Comparison of ENCODE assay signal across 8 cellular contexts in the genomic region with DNA sequence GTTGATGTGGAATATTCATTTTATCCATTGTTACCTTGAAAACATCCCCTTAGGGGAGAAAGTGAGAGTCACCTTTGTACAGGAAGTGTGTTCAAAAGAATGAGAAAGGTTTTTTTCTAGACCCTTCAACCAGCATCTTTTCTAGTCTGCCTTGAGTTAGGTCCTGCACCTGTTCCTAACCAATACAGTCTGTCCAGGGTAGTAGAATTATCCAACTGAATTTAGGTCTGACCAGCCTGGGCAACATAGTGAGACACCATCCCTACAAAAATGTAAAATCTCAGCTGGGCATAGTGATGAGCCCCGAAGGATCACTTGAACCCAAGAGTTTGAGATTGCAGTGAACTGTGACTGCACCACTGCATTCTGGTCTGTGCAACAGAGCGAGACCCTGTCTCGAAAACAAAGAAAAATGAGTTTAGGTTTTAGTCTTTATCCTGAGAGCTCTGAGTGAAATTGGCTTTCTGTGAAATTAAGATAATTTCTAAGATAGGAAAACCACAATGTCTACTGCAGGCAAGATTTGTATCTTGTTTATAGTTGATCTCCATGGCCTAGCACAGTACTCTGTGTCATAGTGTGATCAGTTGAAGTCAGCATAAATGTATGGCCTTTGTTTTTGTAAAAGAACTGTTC. TPM values are rescaled to one million over a fixed set of nuclear protein-coding genes. Genes with fewer than 3 reads are reported as not detected.
DNase-seq lines count a peak whose midpoint lies in the region; ATAC-seq, FAIRE-seq and TF ChIP-seq lines count a peak whose summit lies in the region.
"Had no signal": no experiment of that assay in that cellular context is flagged by ENCODE, and none has a peak within 500 bp of the region (broad histone marks: within the 10 kb centered on the region; RNA-seq: fewer than 3 reads in every experiment).

No MANE protein-coding gene starts in this region.

- no peak for TF ChIP-seq CTCF in kidney (IDR thresholded peaks at IDR 0.05; ENCODE audit: borderline replicate concordance, extremely low read depth, insufficient read depth)

- H3K9me3 ChIP-seq in KOPT-K1 (ENCODE audit: insufficient read depth, low read length, poor library complexity, severe bottlenecking), result no peaks in the 10 kb centered on the region
- no peaks in the 10 kb centered on the region for H3K9me3 ChIP-seq in naive thymus-derived CD4-positive, alpha-beta T cell (ENCODE audit: control insufficient read depth in 2 of 3, low read length in 3 of 3)
- no peaks in the 10 kb centered on the region for H3K9me3 ChIP-seq in kidney (ENCODE audit: control insufficient read depth in 1 of 2, low read length in 2 of 2)

- H3K9ac ChIP-seq in kidney (ENCODE audit: low read length in 2 of 2), result no peak overlapping the region

- H3K27ac ChIP-seq in KOPT-K1 (ENCODE audit: low read depth, low read length, poor library complexity, severe bottlenecking) (peak overlapping the region; percentile 66), kidney (ENCODE audit: low read depth in 2 of 2, low read length in 2 of 2) (no peak overlapping the region)
- H3K27ac ChIP-seq in naive thymus-derived CD4-positive, alpha-beta T cell (ENCODE audit: low read depth, low read length), result peak overlapping the region; percentile 22

- intact Hi-C loops in naive thymus-derived CD4-positive, alpha-beta T cell (cut with micrococcal nuclease), result loop anchor here (1.0 to 2.0 kb wide), 4 partner anchors 8 to 26 kb away; a partner anchor contains a TSS
- intact Hi-C loops in kidney (cut with DNase I), result no loop called here

- H3K27ac Mint-ChIP-seq in naive thymus-derived CD4-positive, alpha-beta T cell, result peak overlapping the region; percentile 79 to 93 (median 89)

- no peak for FAIRE-seq in kidney (lab: Jason Lieb, UNC)

- H3K4me3 ChIP-seq in naive thymus-derived CD4-positive, alpha-beta T cell (ENCODE audit: low read length), result no peak overlapping the region
- H3K4me3 ChIP-seq in kidney (ENCODE audit: low read length in 2 of 2), result no peak overlapping the region

- H3K4me1 ChIP-seq in naive thymus-derived CD4-positive, alpha-beta T cell (ENCODE audit: control insufficient read depth in 2 of 2, insufficient read depth in 2 of 2, low read length in 2 of 2), result peaks cover 11 to 27% of the 10 kb centered on the region in 2 donors
- H3K4me1 ChIP-seq in kidney (ENCODE audit: control insufficient read depth in 1 of 2, insufficient read depth in 1 of 2, low read depth in 1 of 2, low read length in 2 of 2), result peaks cover 0 to 3% of the 10 kb centered on the region in 2 donors

- peak overlapping the region; percentile 38 to 72 (median 62) for H3K4me3 Mint-ChIP-seq in naive thymus-derived CD4-positive, alpha-beta T cell

- POLR2A ChIA-PET in naive thymus-derived CD4-positive, alpha-beta T cell (lab: Charles Lee), result interaction anchor here (2.2 kb wide), 1 partner anchor 24 kb away, joined by 9 read pairs; no protein-coding TSS in a partner anchor

- DNase-seq in naive thymus-derived CD4-positive, alpha-beta T cell, result peak in 7 of 9 donors; percentile 9 to 57 (median 39)
- DNase-seq in SIG-M5 (lab: John Stamatoyannopoulos, UW) (no peak), kidney (no peak), NCI-H2081 treated with DMSO at 0.1 percent for 48 hours (lab: John Stamatoyannopoulos, UW) (no peak)
- DNase-seq: activated CD4-positive, CD25-positive, alpha-beta regulatory T cell had no signal

- no peaks in the 10 kb centered on the region for H3K9me3 Mint-ChIP-seq in naive thymus-derived CD4-positive, alpha-beta T cell

- CTCF ChIA-PET in naive thymus-derived CD4-positive, alpha-beta T cell (lab: Charles Lee), result no interaction called here

- peaks cover 0 to 13% (median 5%) of the 10 kb centered on the region in 5 donors for H3K36me3 Mint-ChIP-seq in naive thymus-derived CD4-positive, alpha-beta T cell

- H3K27me3 ChIP-seq in naive thymus-derived CD4-positive, alpha-beta T cell (ENCODE audit: control insufficient read depth in 2 of 2, insufficient read depth in 2 of 2, low read length in 2 of 2), result no peaks in the 10 kb centered on the region

- H3K27me3 Mint-ChIP-seq in naive thymus-derived CD4-positive, alpha-beta T cell, result no peaks in the 10 kb centered on the region

- peaks cover 9% of the 10 kb centered on the region for H3K36me3 ChIP-seq in KOPT-K1 (ENCODE audit: insufficient read depth, low read length)
- H3K36me3 ChIP-seq in naive thymus-derived CD4-positive, alpha-beta T cell (ENCODE audit: control insufficient read depth in 2 of 3, insufficient read depth in 3 of 3, low read length in 3 of 3), result no peaks in the 10 kb centered on the region
- H3K36me3 ChIP-seq in kidney (ENCODE audit: control insufficient read depth in 1 of 2, insufficient read depth in 2 of 2, low read length in 2 of 2), result no peaks in the 10 kb centered on the region

- H3K4me1 Mint-ChIP-seq in naive thymus-derived CD4-positive, alpha-beta T cell, result peaks cover 18 to 74% (median 58%) of the 10 kb centered on the region in 7 donors

- ATAC-seq in GM18909 (IDR thresholded peaks at IDR 0.05; ENCODE audit: poor library complexity, unreplicated experiment) (peak; percentile 85), HG02588 (IDR thresholded peaks at IDR 0.05; ENCODE audit: unreplicated experiment) (peak; percentile 61)
- ATAC-seq in naive thymus-derived CD4-positive, alpha-beta T cell, result peak; percentile 91

RNA-seq across cellular contexts. Expression of a gene that starts 25.2 kb away (rescaled TPM):
- total RNA-seq in naive thymus-derived CD4-positive, alpha-beta T cell, result 10 to 100 TPM; 37.9 to 98.2 (median 56.2) TPM
- 10 to 100 TPM; 26.6 to 32.6 TPM for polyA plus RNA-seq in naive thymus-derived CD4-positive, alpha-beta T cell
- total RNA-seq in kidney, result 142 TPM
- 17.7 TPM for polyA plus RNA-seq in kidney (ENCODE audit: insufficient read depth, low read depth, low replicate concordance)

Comparison
In these comparisons a context has a peak if more than half of its experiments do, and no peak if none do; other contexts are left out.
1. H3K27ac ChIP-seq: peak in KOPT-K1 (single experiment) and naive thymus-derived CD4-positive, alpha-beta T cell (single experiment); none in kidney (0 of 2).
2. DNase-seq: peak in naive thymus-derived CD4-positive, alpha-beta T cell (7 of 9); none in SIG-M5 (single experiment), kidney (single experiment) and NCI-H2081 treated with DMSO at 0.1 percent for 48 hours (single experiment).
3. Peak in every context shown above with its lines, with median percentiles within 50 percentile points of each other: ATAC-seq.